ENCODE assay signal across 13 cellular contexts in the genomic region with DNA sequence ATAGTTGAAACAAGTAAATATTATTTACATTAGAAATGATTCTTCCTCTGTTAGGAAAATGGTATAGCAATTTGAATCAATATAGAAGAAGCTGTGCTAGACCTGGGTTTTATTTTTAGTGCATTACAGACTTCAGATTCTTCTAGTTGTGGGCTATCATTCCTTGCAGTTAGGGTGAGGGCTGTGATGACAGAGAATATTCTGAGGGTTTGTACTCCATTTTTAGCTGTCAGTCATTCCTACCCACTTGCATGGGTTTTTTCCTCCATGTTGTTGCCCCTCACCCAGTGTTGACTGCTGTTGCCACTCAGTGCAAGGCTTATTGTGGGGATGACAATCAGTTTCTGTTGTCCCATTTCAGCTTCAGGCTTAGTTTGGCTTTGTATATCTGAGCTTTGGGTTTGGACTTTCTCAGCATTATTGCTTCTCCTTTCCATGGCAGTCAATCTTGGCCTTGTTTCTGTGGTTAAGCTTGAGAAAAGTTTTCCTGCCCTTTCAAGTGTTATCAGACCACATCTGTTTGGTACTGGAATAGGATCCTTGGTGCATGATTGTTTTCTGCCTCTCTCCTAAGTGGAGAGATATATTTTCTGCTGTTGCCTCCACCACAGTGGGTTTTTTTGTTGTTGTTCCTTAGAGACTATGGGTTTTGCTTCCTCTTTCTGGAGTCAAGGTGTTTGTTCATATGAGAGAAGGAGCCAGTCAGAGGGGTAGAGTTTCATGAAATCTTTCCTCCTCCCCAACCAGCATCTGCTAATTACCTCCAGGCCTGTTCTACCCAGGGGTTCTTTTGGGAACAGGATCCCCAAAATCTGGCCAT.
A peak's percentile ranks its signal among the peaks of the same experiment; 100 is the strongest.
DNase-seq lines count a peak whose midpoint lies in the region; ATAC-seq and TF ChIP-seq lines count a peak whose summit lies in the region.
"Had no signal": no experiment of that assay in that cellular context is flagged by ENCODE, and none has a peak within 500 bp of the region (broad histone marks: within the 10 kb centered on the region; RNA-seq: fewer than 3 reads in every experiment).

No MANE protein-coding gene starts in this region.

- H3K27me3 ChIP-seq in OCI-LY1 (ENCODE audit: insufficient read depth, low read length) (no peaks in the 10 kb centered on the region), mammary epithelial cell (ENCODE audit: insufficient read depth, low read length) (no peaks in the 10 kb centered on the region)
- H3K27me3 ChIP-seq: upper lobe of left lung had no signal

- H3K4me3 ChIP-seq in OCI-LY1 (ENCODE audit: low read depth, low read length, poor library complexity, severe bottlenecking) (no peak overlapping the region), mammary epithelial cell (replicated peaks in 1 of 3; ENCODE audit: insufficient read depth in 1 of 3, low read depth in 2 of 3, low read length in 3 of 3) (no peak overlapping the region)
- H3K4me3 ChIP-seq: HAP-1, upper lobe of left lung had no signal

- no peak for DNase-seq in NCI-H1930 (lab: John Stamatoyannopoulos, UW)
- no peak for DNase-seq in G401 (ENCODE audit: low spot score)
- DNase-seq in mammary epithelial cell, result no peak
- no peak for DNase-seq in COR-L47 (lab: John Stamatoyannopoulos, UW)
- DNase-seq: activated CD4-positive, alpha-beta memory T cell treated with anti-CD3 and anti-CD28 coated beads, Interleukin-2, amount 10 ng/mL, durations not matched to agents 7 days and 5 days; NCI-H446 treated with DMSO at 0.1 percent for 48 hours; upper lobe of left lung had no signal

- H3K36me3 ChIP-seq in OCI-LY1 (ENCODE audit: insufficient read depth, low read length) (no peaks in the 10 kb centered on the region), mammary epithelial cell (ENCODE audit: insufficient read depth, low read length) (no peaks in the 10 kb centered on the region)
- H3K36me3 ChIP-seq: HAP-1, upper lobe of left lung had no signal

- dilution Hi-C loops in mammary epithelial cell (cut with HindIII; ENCODE audit: low sequenced_read_pairs), result no loop called here

- peak; percentile 90 for ATAC-seq in GM18517 (IDR thresholded peaks at IDR 0.05; ENCODE audit: unreplicated experiment)
- peak; percentile 90 for ATAC-seq in GM21515 (IDR thresholded peaks at IDR 0.05; ENCODE audit: unreplicated experiment)
- ATAC-seq in HG03095 (IDR thresholded peaks at IDR 0.05; ENCODE audit: unreplicated experiment), result peak; percentile 93
- ATAC-seq: left lobe of liver had no signal

- no peaks in the 10 kb centered on the region for H3K79me2 ChIP-seq in OCI-LY1 (ENCODE audit: insufficient read depth, low read length)
- no peaks in the 10 kb centered on the region for H3K79me2 ChIP-seq in mammary epithelial cell (ENCODE audit: insufficient read depth, low read length)

- H3K9me3 ChIP-seq in OCI-LY1 (ENCODE audit: low read length) (no peaks in the 10 kb centered on the region), mammary epithelial cell (replicated peaks; ENCODE audit: insufficient read depth, low read length) (peaks cover 5% of the 10 kb centered on the region)
- H3K9me3 ChIP-seq: upper lobe of left lung had no signal

- no peaks in the 10 kb centered on the region for H4K20me1 ChIP-seq in OCI-LY1 (ENCODE audit: insufficient read depth, low read length)
- no peaks in the 10 kb centered on the region for H4K20me1 ChIP-seq in mammary epithelial cell (ENCODE audit: insufficient read depth, low read length)

- in situ Hi-C loops in G401 (cut with HindIII; ENCODE audit: low sequenced_read_pairs), result no loop called here
- in situ Hi-C loops in mammary epithelial cell (cut with MboI; ENCODE audit: low sequenced_read_pairs in 2 of 2), result no loop called here

- no peaks in the 10 kb centered on the region for H3F3A ChIP-seq in OCI-LY1 (ENCODE audit: insufficient read depth, low read length)

- H2AFZ ChIP-seq in OCI-LY1 (ENCODE audit: low read length) (no peak overlapping the region), mammary epithelial cell (ENCODE audit: low read depth, low read length) (no peak overlapping the region)

- CTCF ChIA-PET in mammary epithelial cell (lab: Charles Lee; ENCODE audit: low non-redundant PET), result no interaction called here

- BruUV-seq in mammary epithelial cell (replicated peaks; lab: Mats Ljungman, UMichigan), result no TSS peak

- intact Hi-C loops in mammary epithelial cell (cut with micrococcal nuclease), result no loop called here

- TF ChIP-seq CTCF in OCI-LY1 (IDR thresholded peaks at IDR 0.05; ENCODE audit: low read length), result no peak
- no peak for TF ChIP-seq CTCF in mammary epithelial cell (conservative IDR thresholded peaks at IDR 0.05 in 1 of 2, IDR thresholded peaks at IDR 0.05 in 1 of 2; ENCODE audit: extremely low read depth in 1 of 2, insufficient read depth in 1 of 2, low read depth in 1 of 2, low read length in 2 of 2)

- H3K9me2 ChIP-seq in OCI-LY1 (ENCODE audit: low read depth, low read length), result no peaks in the 10 kb centered on the region

- H3K9ac ChIP-seq in OCI-LY1 (ENCODE audit: low read length) (no peak overlapping the region), mammary epithelial cell (ENCODE audit: insufficient read depth, low read length) (no peak overlapping the region)

- H3K4me1 ChIP-seq in OCI-LY1 (ENCODE audit: insufficient read depth, low read length, severe bottlenecking), result peaks cover 4% of the 10 kb centered on the region
- H3K4me1 ChIP-seq in mammary epithelial cell (ENCODE audit: insufficient read depth, low read length), result peaks cover 16% of the 10 kb centered on the region
- H3K4me1 ChIP-seq: upper lobe of left lung had no signal

- H3K4me2 ChIP-seq in OCI-LY1 (ENCODE audit: low read length), result no peak overlapping the region
- H3K4me2 ChIP-seq in mammary epithelial cell (ENCODE audit: insufficient read depth, low read depth, low read length), result no peak overlapping the region

- H3K27ac ChIP-seq in OCI-LY1 (ENCODE audit: low read depth, low read length, poor library complexity, severe bottlenecking), result peak overlapping the region; percentile 41
- no peak overlapping the region for H3K27ac ChIP-seq in mammary epithelial cell (ENCODE audit: insufficient read depth, low read depth, low read length)
- H3K27ac ChIP-seq: upper lobe of left lung had no signal
